In the genomic region with DNA sequence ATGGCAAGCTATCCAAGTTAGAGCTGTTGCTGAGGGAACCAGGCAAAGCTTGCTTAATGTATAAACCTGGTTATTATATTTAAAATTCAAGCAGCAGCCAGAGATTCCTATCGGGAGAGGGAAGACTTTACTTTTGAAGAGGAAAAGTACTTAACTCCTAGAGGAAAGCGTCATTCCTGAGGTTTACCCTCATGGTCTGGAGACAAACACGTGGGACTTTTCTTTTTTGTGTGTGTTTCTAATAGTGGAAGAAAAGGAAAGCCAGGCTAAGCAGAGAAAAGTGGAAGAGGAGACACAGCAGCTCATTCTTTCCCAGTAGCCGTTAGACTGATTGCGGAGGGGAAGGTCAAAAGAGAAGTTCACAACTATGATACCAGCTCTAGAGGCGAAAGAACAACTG, we compare ENCODE assay signal across 19 cellular contexts. TPM values are rescaled to one million over a fixed set of nuclear protein-coding genes. Genes with fewer than 3 reads are reported as not detected.
DNase-seq lines count a peak whose midpoint lies in the region; ATAC-seq and TF ChIP-seq lines count a peak whose summit lies in the region.
"Had no signal": no experiment of that assay in that cellular context is flagged by ENCODE, and none has a peak within 500 bp of the region (broad histone marks: within the 10 kb centered on the region; RNA-seq: fewer than 3 reads in every experiment).

No MANE protein-coding gene starts in this region.

- H2BK120ac ChIP-seq in neuronal stem cell (ENCODE audit: low read depth, low read length) = no peak overlapping the region

- DNase-seq in ascending aorta (ENCODE audit: low spot score in 2 of 2) = peak in 1 of 2 donors; percentile 16
- DNase-seq in foreskin melanocyte = peak; percentile 69
- no peak for DNase-seq in neuronal stem cell (ENCODE audit: low spot score)
- DNase-seq in aorta = no peak
- DNase-seq in HCEC 1CT = no peak
- no peak for DNase-seq in suprapubic skin (ENCODE audit: low spot score in 2 of 2)
- DNase-seq: BE2C, DMS79, Karpas-422, MV-4-11, NCI-H1105 treated with DMSO at 0.1 percent for 48 hours, NCI-H2029 treated with DMSO at 0.1 percent for 48 hours, NCI-H226, NCI-H510A treated with DMSO at 0.1 percent for 48 hours, NCI-H748 treated with DMSO at 0.1 percent for 48 hours, PC-9, SHP77 treated with DMSO at 0.1 percent for 48 hours had no signal

- H3K23ac ChIP-seq in neuronal stem cell (ENCODE audit: low read depth, low read length, poor library complexity) = no peak overlapping the region

- ATAC-seq in aorta (ENCODE audit: low FRiP score) = no peak
- ATAC-seq in HG02852 (IDR thresholded peaks at IDR 0.05; ENCODE audit: unreplicated experiment) = no peak

- H2BK15ac ChIP-seq in neuronal stem cell (ENCODE audit: low read length) = no peak overlapping the region

- H3K4me1 ChIP-seq in ascending aorta (peaks cover 10 to 48% of the 10 kb centered on the region in 2 donors), neuronal stem cell (ENCODE audit: control insufficient read depth in 2 of 2, insufficient read depth in 1 of 2, low read depth in 1 of 2, low read length in 2 of 2) (peaks cover 2% of the 10 kb centered on the region in 2 donors), aorta (ENCODE audit: control insufficient read depth in 1 of 2, insufficient read depth in 2 of 2, low read length in 2 of 2) (peaks cover 4 to 12% of the 10 kb centered on the region in 2 donors), suprapubic skin (peaks cover 2% of the 10 kb centered on the region)

- H2BK5ac ChIP-seq in neuronal stem cell (ENCODE audit: low read length) = no peak overlapping the region

- no peak overlapping the region for H3K4ac ChIP-seq in neuronal stem cell (ENCODE audit: low read length)

- H3K9me3 ChIP-seq in ascending aorta (no peaks in the 10 kb centered on the region), neuronal stem cell (replicated peaks in 1 of 2; ENCODE audit: control insufficient read depth in 2 of 2, insufficient read depth in 1 of 2, low read depth in 1 of 2, low read length in 2 of 2) (no peaks in the 10 kb centered on the region), aorta (ENCODE audit: control insufficient read depth, low read length) (no peaks in the 10 kb centered on the region), suprapubic skin (no peaks in the 10 kb centered on the region)
- H3K9me3 ChIP-seq: BE2C had no signal

- no peaks in the 10 kb centered on the region for H3K79me1 ChIP-seq in neuronal stem cell (ENCODE audit: low read depth, low read length)

- no peak overlapping the region for H3K18ac ChIP-seq in neuronal stem cell (ENCODE audit: low read length)

- no peak overlapping the region for H3K9ac ChIP-seq in neuronal stem cell (ENCODE audit: low read depth, low read length, poor library complexity)

- peak overlapping the region; percentile 19 for H2AFZ ChIP-seq in neuronal stem cell (ENCODE audit: low read length)
- H2AFZ ChIP-seq: PC-9 had no signal

- WGBS in neuronal stem cell (ENCODE audit: extremely low coverage in 2 of 2, insufficient read length in 2 of 2, insufficient replicate concordance in 1 of 2), 2 donors = no CpG with 5 or more reads among the region's 6 CpGs
- 3 to 5% methylated on average over 6 of the region's 6 CpGs for WGBS in aorta, 2 donors
- WGBS in suprapubic skin = 48% methylated on average over 6 of the region's 6 CpGs

- no peak for TF ChIP-seq CTCF in ascending aorta (IDR thresholded peaks at IDR 0.05)
- no peak for TF ChIP-seq CTCF in suprapubic skin (IDR thresholded peaks at IDR 0.05)

- no peak for TF ChIP-seq EP300 in suprapubic skin (IDR thresholded peaks at IDR 0.05)

- H2BK12ac ChIP-seq in neuronal stem cell (ENCODE audit: low read length) = no peak overlapping the region

- peak overlapping the region; percentile 93 to 95 for H3K27ac ChIP-seq in ascending aorta
- no peak overlapping the region for H3K27ac ChIP-seq in neuronal stem cell (replicated peaks; ENCODE audit: low read length)
- H3K27ac ChIP-seq in aorta (ENCODE audit: low read depth in 1 of 2, low read length in 2 of 2) = peak overlapping the region; percentile 94 to 96
- no peak overlapping the region for H3K27ac ChIP-seq in suprapubic skin
- H3K27ac ChIP-seq: PC-9, RWPE1 had no signal

- H3K14ac ChIP-seq in neuronal stem cell (ENCODE audit: low read length) = no peak overlapping the region

- no peak overlapping the region for H3K4me2 ChIP-seq in neuronal stem cell (ENCODE audit: insufficient read depth, low read length, poor library complexity, severe bottlenecking)
- H3K4me2 ChIP-seq: PC-9 had no signal

- no peak overlapping the region for H4K91ac ChIP-seq in neuronal stem cell (ENCODE audit: low read depth, low read length, poor library complexity)

- H3K4me3 ChIP-seq in ascending aorta = peak overlapping the region; percentile 39 to 42
- H3K4me3 ChIP-seq in neuronal stem cell (ENCODE audit: low read length in 2 of 2) = no peak overlapping the region
- peak overlapping the region in 1 of 2 donors; percentile 56 for H3K4me3 ChIP-seq in aorta (ENCODE audit: low read length in 2 of 2)
- H3K4me3 ChIP-seq in suprapubic skin = no peak overlapping the region
- H3K4me3 ChIP-seq: PC-9 had no signal

- H3K27me3 ChIP-seq in ascending aorta (no peaks in the 10 kb centered on the region), neuronal stem cell (ENCODE audit: control insufficient read depth in 3 of 3, insufficient read depth in 3 of 3, low read depth in 1 of 3, low read length in 3 of 3) (peaks cover 0 to 6% (median 0%) of the 10 kb centered on the region in 3 experiments), aorta (ENCODE audit: control insufficient read depth in 1 of 2, insufficient read depth in 2 of 2, low read length in 1 of 2) (no peaks in the 10 kb centered on the region), suprapubic skin (no peaks in the 10 kb centered on the region)

- H2AK5ac ChIP-seq in neuronal stem cell (ENCODE audit: low read depth, low read length) = no peak overlapping the region

- no peak for TF ChIP-seq POLR2A in suprapubic skin (IDR thresholded peaks at IDR 0.05)

- intact Hi-C loops in ascending aorta (cut with DNase I) = loop anchor here (5.0 kb wide), 1 partner anchor 128 kb away; no protein-coding TSS in a partner anchor
- intact Hi-C loops in aorta (cut with DNase I) = no loop called here

- no peaks in the 10 kb centered on the region for H3K36me3 ChIP-seq in ascending aorta
- H3K36me3 ChIP-seq in neuronal stem cell (replicated peaks in 1 of 2; ENCODE audit: control insufficient read depth in 2 of 2, insufficient read depth in 2 of 2, low read length in 2 of 2) = no peaks in the 10 kb centered on the region
- no peaks in the 10 kb centered on the region for H3K36me3 ChIP-seq in aorta (ENCODE audit: control insufficient read depth in 1 of 2, insufficient read depth in 2 of 2, low read length in 1 of 2)
- no peaks in the 10 kb centered on the region for H3K36me3 ChIP-seq in suprapubic skin
- H3K36me3 ChIP-seq: BE2C had no signal

- no peak overlapping the region for H4K8ac ChIP-seq in neuronal stem cell (ENCODE audit: low read depth, low read length)

RNA-seq across cellular contexts. Expression of a gene that starts 40.0 kb away (rescaled TPM):
- 378 TPM for total RNA-seq in ascending aorta
- 81.5 TPM for polyA plus RNA-seq in neuronal stem cell (2013, experiment 1 of 2)
- 78.9 TPM for polyA plus RNA-seq in neuronal stem cell (2013, experiment 2 of 2)
- 1,000 to 10,000 TPM; 1,394 to 1,963 TPM for total RNA-seq in aorta
- polyA plus RNA-seq in aorta = 100 to 1,000 TPM; 205 to 244 TPM
- total RNA-seq in suprapubic skin = 10 to 100 TPM in 3 of 4 donors, 1 to 10 TPM in 1; 9.5 to 18.3 (median 13.2) TPM

Comparison
In these comparisons a context has a peak if more than half of its experiments do, and no peak if none do; other contexts are left out.
1. H3K27ac ChIP-seq: peak in ascending aorta (2 of 2) and aorta (2 of 2); none in neuronal stem cell (single experiment) and suprapubic skin (single experiment).
2. H3K4me3 ChIP-seq: peak in ascending aorta (2 of 2); none in neuronal stem cell (0 of 2) and suprapubic skin (single experiment).
3. RNA of a gene that starts 40.0 kb away (total RNA-seq): 1,394 to 1,963 TPM in aorta and 378 TPM in ascending aorta (single experiment); 9.5 to 18.3 TPM in suprapubic skin; every median in the first group is over 10 times any median in the second.